Comparison of ENCODE assay signal across 8 cellular contexts in genomic region chrX:54529166-54529558, GRCh38. TPM values are rescaled to one million over a fixed set of nuclear protein-coding genes. Genes with fewer than 3 reads are reported as not detected.
DNase-seq lines count a peak whose midpoint lies in the region; ATAC-seq and TF ChIP-seq lines count a peak whose summit lies in the region.

No MANE protein-coding gene starts in this region.

- H3K27ac ChIP-seq in WERI-Rb-1 (peak overlapping the region; percentile 98), testis (peak overlapping the region; percentile 42 to 77)

- no peaks in the 10 kb centered on the region for H3K27me3 Mint-ChIP-seq in activated CD8-positive, alpha-beta memory T cell treated with anti-CD3 and anti-CD28 coated beads, Interleukin-2, amount 10 ng/mL, durations not matched to agents 7 days and 5 days

- H3K9me3 ChIP-seq in WERI-Rb-1 (ENCODE audit: severe bottlenecking) = no peaks in the 10 kb centered on the region
- H3K9me3 ChIP-seq in iPS-18c (ENCODE audit: control insufficient read depth, insufficient read depth, low read length) = peaks cover 12% of the 10 kb centered on the region
- H3K9me3 ChIP-seq in testis = no peaks in the 10 kb centered on the region

- ATAC-seq in activated CD8-positive, alpha-beta memory T cell treated with anti-CD3 and anti-CD28 coated beads, Interleukin-2, amount 10 ng/mL, durations not matched to agents 7 days and 5 days = no peak
- no peak for ATAC-seq in HG02852 (IDR thresholded peaks at IDR 0.05; ENCODE audit: unreplicated experiment)
- ATAC-seq in GM18907 (IDR thresholded peaks at IDR 0.05; ENCODE audit: unreplicated experiment) = no peak

- H3K4me3 ChIP-seq in WERI-Rb-1 (ENCODE audit: low read depth, low read length) = peak overlapping the region; percentile 44
- H3K4me3 ChIP-seq in iPS-18c (ENCODE audit: insufficient read depth, low read depth, low read length) = 0 out of 2 replicates have a peak overlapping the region, but pooled peaks have one; percentile 57
- H3K4me3 ChIP-seq in testis = peak overlapping the region; percentile 63 to 71

- TF ChIP-seq CTCF in WERI-Rb-1 (IDR thresholded peaks at IDR 0.05; ENCODE audit: low read depth, low read length) = no peak
- no peak for TF ChIP-seq CTCF in testis (IDR thresholded peaks at IDR 0.05)

- no peaks in the 10 kb centered on the region for H3K4me1 ChIP-seq in testis

- H3K4me1 Mint-ChIP-seq in activated CD8-positive, alpha-beta memory T cell treated with anti-CD3 and anti-CD28 coated beads, Interleukin-2, amount 10 ng/mL, durations not matched to agents 7 days and 5 days = peaks cover 30% of the 10 kb centered on the region

- H3K4me3 Mint-ChIP-seq in activated CD8-positive, alpha-beta memory T cell treated with anti-CD3 and anti-CD28 coated beads, Interleukin-2, amount 10 ng/mL, durations not matched to agents 7 days and 5 days = peak overlapping the region; percentile 89

- WGBS in testis, 2 donors = 17 to 27% methylated on average over 4 of the region's 4 CpGs

- TF ChIP-seq POLR2A in testis (IDR thresholded peaks at IDR 0.05) = no peak

- H3K36me3 ChIP-seq in WERI-Rb-1 (peaks cover 4% of the 10 kb centered on the region), testis (ENCODE audit: low read depth, missing control alignments) (no peaks in the 10 kb centered on the region)

- peaks cover 18% of the 10 kb centered on the region for H3K36me3 Mint-ChIP-seq in activated CD8-positive, alpha-beta memory T cell treated with anti-CD3 and anti-CD28 coated beads, Interleukin-2, amount 10 ng/mL, durations not matched to agents 7 days and 5 days

- peaks cover 4% of the 10 kb centered on the region for H3K27me3 ChIP-seq in WERI-Rb-1 (ENCODE audit: insufficient read depth, low read depth, severe bottlenecking)
- no peaks in the 10 kb centered on the region for H3K27me3 ChIP-seq in testis

- H3K9me3 Mint-ChIP-seq in activated CD8-positive, alpha-beta memory T cell treated with anti-CD3 and anti-CD28 coated beads, Interleukin-2, amount 10 ng/mL, durations not matched to agents 7 days and 5 days (ENCODE audit: low read depth) = peaks cover 2% of the 10 kb centered on the region

- intact Hi-C loops in testis (cut with DNase I; ENCODE audit: low total_unique reads) = no loop called here

- DNase-seq in activated CD8-positive, alpha-beta memory T cell treated with anti-CD3 and anti-CD28 coated beads, Interleukin-2, amount 10 ng/mL, durations not matched to agents 7 days and 5 days = no peak
- no peak for DNase-seq in activated CD8-positive, alpha-beta memory T cell treated with anti-CD3 and anti-CD28 coated beads, Interleukin-2, amount 50 U/mL, for 48 hours
- peak; percentile 36 for DNase-seq in WERI-Rb-1
- DNase-seq in testis = no peak
- no peak for DNase-seq in C1 segment of cervical spinal cord (lab: John Stamatoyannopoulos, UW)

- CTCF ChIA-PET in activated CD8-positive, alpha-beta memory T cell treated with anti-CD3 and anti-CD28 coated beads, Interleukin-2, amount 10 ng/mL, durations not matched to agents 7 days and 5 days (lab: Charles Lee) = interaction anchor here (0.8 kb wide), 1 partner anchor 111 kb away, joined by 5 read pairs; no protein-coding TSS in a partner anchor

- peak overlapping the region; percentile 94 for H3K27ac Mint-ChIP-seq in activated CD8-positive, alpha-beta memory T cell treated with anti-CD3 and anti-CD28 coated beads, Interleukin-2, amount 10 ng/mL, durations not matched to agents 7 days and 5 days

RNA-seq across cellular contexts. Expression of gene GNL3L, which starts 0.9 kb away (rescaled TPM):
- 10 to 100 TPM; 40.6 to 53.9 TPM for total RNA-seq in activated CD8-positive, alpha-beta memory T cell treated with anti-CD3 and anti-CD28 coated beads, Interleukin-2, amount 10 ng/mL, durations not matched to agents 7 days and 5 days
- total RNA-seq in testis = 10 to 100 TPM; 27.6 to 32.3 TPM
- 7.4 TPM for polyA plus RNA-seq in testis (ENCODE audit: insufficient read depth, low read depth, low replicate concordance)

RNA-seq across cellular contexts. Expression of gene FGD1, which starts 33.1 kb away (rescaled TPM):
- total RNA-seq in activated CD8-positive, alpha-beta memory T cell treated with anti-CD3 and anti-CD28 coated beads, Interleukin-2, amount 10 ng/mL, durations not matched to agents 7 days and 5 days = under 1 TPM in 1 of 2 experiments, not detected in 1; 0.12 TPM
- total RNA-seq in testis = 1 to 10 TPM; 6.0 to 6.3 TPM
- polyA plus RNA-seq in testis (ENCODE audit: insufficient read depth, low read depth, low replicate concordance) = 5.2 TPM

Comparison
In these comparisons a context has a peak if more than half of its experiments do, and no peak if none do; other contexts are left out.
1. RNA of gene FGD1, which starts 33.1 kb away (total RNA-seq): 6.0 to 6.3 TPM in testis; 0.12 TPM in activated CD8-positive, alpha-beta memory T cell treated with anti-CD3 and anti-CD28 coated beads, Interleukin-2, amount 10 ng/mL, durations not matched to agents 7 days and 5 days; every median in the first group is over 4 times any median in the second.
2. Peak in every context shown above with its lines, with median percentiles within 50 percentile points of each other: H3K4me3 ChIP-seq.